28 cellular contexts compared by ENCODE assay signal in genomic region chr13:106941779-106942178, GRCh38.
"Had no signal": no experiment of that assay in that cellular context is flagged by ENCODE, and none has a peak within 500 bp of the region (broad histone marks: within the 10 kb centered on the region; RNA-seq: fewer than 3 reads in every experiment).

No MANE protein-coding gene starts in this region.

- H3K9me3 ChIP-seq: body of pancreas, esophagus muscularis mucosa, gastroesophageal sphincter, heart right ventricle had no signal

- H3K79me2 ChIP-seq: hepatocyte had no signal

- H3K4me3 ChIP-seq: body of pancreas, esophagus muscularis mucosa, gastroesophageal sphincter, heart right ventricle, hepatocyte had no signal

- H3K4me2 ChIP-seq: hepatocyte had no signal

- H2AFZ ChIP-seq: hepatocyte had no signal

- H3K27me3 ChIP-seq: body of pancreas, esophagus muscularis mucosa, foreskin keratinocyte, gastroesophageal sphincter, heart right ventricle, hepatocyte had no signal

- DNase-seq: activated B cell treated with CpG ODN at 0.5 μM for 24 hours; activated CD4-positive, alpha-beta T cell treated with anti-CD3 and anti-CD28 coated beads for 48 hours; activated CD4-positive, alpha-beta T cell treated with anti-CD3 and anti-CD28 coated beads, Interleukin-2, amount 50 U/mL, for 1 hour; activated CD4-positive, alpha-beta T cell treated with anti-CD3 and anti-CD28 coated beads, Interleukin-2, amount 50 U/mL, for 48 hours; activated CD8-positive, alpha-beta memory T cell treated with anti-CD3 and anti-CD28 coated beads for 24 hours; activated CD8-positive, alpha-beta T cell treated with anti-CD3 and anti-CD28 coated beads for 36 hours; activated gamma-delta T cell; activated naive CD4-positive, alpha-beta T cell; activated naive CD4-positive, alpha-beta T cell treated with anti-CD3 and anti-CD28 coated beads, Interleukin-2, amount 10 ng/mL, durations not matched to agents 7 days and 5 days; activated T-cell treated with anti-CD3 and anti-CD28 coated beads, Interleukin-2, amount 50 U/mL, for 72 hours; amniotic stem cell; anterior cingulate cortex; body of pancreas; caudate nucleus; cortex of kidney; dermis blood vessel endothelial cell; effector CD4-positive, alpha-beta T cell; effector memory CD8-positive, alpha-beta T cell; erythroblast; foreskin keratinocyte; heart right ventricle; T-helper 17 cell; T1000; WERI-Rb-1 had no signal

- ATAC-seq: activated CD4-positive, CD25-positive, alpha-beta regulatory T cell treated with anti-CD3 and anti-CD28 coated beads, Interleukin-2, amount 50 U/mL, for 24 hours; activated CD8-positive, alpha-beta T cell treated with anti-CD3 and anti-CD28 coated beads for 36 hours; activated T-cell treated with anti-CD3 and anti-CD28 coated beads, Interleukin-2, amount 50 U/mL, for 72 hours; body of pancreas; effector memory CD8-positive, alpha-beta T cell; foreskin keratinocyte; gastroesophageal sphincter; heart right ventricle; T-helper 17 cell had no signal

- H3K36me3 ChIP-seq: esophagus muscularis mucosa, gastroesophageal sphincter, heart right ventricle, WERI-Rb-1 had no signal

- H3K4me1 ChIP-seq: body of pancreas, esophagus muscularis mucosa, foreskin keratinocyte, gastroesophageal sphincter had no signal

- H3K27ac ChIP-seq: body of pancreas, esophagus muscularis mucosa, foreskin keratinocyte, gastroesophageal sphincter, heart right ventricle, hepatocyte, WERI-Rb-1 had no signal
